1 cellular context compared by ENCODE assay signal in the genomic region with DNA sequence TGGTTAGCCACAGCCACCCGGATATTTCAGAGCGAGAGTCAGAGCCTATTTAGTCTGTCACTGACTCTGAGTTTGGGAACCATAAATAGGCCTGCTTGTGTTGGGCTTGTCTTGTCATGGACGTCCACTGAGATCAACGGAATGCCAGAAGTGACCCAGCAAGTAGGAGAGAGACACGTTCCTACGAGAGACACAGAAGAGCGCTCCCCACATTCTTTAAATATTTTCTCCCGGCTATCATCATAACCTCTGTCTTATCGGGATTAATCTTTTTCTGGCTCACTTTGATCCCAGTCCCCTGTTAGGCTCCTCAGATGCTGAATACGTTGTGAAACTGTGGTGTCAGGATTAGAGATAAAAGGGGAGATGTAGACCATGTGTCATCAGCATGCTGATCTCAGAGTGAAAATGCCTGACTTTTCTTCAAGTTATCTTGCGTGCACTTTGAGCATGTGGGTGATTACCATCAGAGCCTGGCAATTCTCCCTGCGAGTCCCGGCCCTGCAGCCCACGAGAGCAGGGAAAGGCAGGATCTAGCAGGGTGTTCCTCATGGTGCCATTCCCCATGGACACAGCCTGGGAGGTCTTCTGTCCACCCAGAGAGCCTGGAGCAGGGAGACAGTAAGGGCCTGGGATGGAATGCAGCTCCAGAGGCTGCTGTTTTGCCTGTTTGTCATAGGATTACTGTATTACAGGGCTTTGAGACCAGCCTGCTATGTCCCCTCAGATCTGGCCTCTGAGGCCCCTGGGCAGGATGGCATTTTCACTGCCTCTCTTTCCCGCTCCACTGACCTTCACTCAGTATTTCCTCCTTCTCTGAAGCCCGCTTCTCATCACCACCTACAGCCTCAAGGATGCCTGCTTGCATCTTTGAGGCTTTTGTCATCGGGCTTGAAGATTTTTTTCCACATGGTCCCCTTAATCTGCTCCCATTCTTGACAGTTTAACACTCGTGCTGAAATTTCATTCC.
TF ChIP-seq lines count a peak whose summit lies in the region.

No MANE protein-coding gene starts in this region.

TF ChIP-seq in GM23338, 12 proteins besides CTCF, POLR2A, EP300 and RAD21 (continued from another document):
- TF ChIP-seq, protein P1, sequence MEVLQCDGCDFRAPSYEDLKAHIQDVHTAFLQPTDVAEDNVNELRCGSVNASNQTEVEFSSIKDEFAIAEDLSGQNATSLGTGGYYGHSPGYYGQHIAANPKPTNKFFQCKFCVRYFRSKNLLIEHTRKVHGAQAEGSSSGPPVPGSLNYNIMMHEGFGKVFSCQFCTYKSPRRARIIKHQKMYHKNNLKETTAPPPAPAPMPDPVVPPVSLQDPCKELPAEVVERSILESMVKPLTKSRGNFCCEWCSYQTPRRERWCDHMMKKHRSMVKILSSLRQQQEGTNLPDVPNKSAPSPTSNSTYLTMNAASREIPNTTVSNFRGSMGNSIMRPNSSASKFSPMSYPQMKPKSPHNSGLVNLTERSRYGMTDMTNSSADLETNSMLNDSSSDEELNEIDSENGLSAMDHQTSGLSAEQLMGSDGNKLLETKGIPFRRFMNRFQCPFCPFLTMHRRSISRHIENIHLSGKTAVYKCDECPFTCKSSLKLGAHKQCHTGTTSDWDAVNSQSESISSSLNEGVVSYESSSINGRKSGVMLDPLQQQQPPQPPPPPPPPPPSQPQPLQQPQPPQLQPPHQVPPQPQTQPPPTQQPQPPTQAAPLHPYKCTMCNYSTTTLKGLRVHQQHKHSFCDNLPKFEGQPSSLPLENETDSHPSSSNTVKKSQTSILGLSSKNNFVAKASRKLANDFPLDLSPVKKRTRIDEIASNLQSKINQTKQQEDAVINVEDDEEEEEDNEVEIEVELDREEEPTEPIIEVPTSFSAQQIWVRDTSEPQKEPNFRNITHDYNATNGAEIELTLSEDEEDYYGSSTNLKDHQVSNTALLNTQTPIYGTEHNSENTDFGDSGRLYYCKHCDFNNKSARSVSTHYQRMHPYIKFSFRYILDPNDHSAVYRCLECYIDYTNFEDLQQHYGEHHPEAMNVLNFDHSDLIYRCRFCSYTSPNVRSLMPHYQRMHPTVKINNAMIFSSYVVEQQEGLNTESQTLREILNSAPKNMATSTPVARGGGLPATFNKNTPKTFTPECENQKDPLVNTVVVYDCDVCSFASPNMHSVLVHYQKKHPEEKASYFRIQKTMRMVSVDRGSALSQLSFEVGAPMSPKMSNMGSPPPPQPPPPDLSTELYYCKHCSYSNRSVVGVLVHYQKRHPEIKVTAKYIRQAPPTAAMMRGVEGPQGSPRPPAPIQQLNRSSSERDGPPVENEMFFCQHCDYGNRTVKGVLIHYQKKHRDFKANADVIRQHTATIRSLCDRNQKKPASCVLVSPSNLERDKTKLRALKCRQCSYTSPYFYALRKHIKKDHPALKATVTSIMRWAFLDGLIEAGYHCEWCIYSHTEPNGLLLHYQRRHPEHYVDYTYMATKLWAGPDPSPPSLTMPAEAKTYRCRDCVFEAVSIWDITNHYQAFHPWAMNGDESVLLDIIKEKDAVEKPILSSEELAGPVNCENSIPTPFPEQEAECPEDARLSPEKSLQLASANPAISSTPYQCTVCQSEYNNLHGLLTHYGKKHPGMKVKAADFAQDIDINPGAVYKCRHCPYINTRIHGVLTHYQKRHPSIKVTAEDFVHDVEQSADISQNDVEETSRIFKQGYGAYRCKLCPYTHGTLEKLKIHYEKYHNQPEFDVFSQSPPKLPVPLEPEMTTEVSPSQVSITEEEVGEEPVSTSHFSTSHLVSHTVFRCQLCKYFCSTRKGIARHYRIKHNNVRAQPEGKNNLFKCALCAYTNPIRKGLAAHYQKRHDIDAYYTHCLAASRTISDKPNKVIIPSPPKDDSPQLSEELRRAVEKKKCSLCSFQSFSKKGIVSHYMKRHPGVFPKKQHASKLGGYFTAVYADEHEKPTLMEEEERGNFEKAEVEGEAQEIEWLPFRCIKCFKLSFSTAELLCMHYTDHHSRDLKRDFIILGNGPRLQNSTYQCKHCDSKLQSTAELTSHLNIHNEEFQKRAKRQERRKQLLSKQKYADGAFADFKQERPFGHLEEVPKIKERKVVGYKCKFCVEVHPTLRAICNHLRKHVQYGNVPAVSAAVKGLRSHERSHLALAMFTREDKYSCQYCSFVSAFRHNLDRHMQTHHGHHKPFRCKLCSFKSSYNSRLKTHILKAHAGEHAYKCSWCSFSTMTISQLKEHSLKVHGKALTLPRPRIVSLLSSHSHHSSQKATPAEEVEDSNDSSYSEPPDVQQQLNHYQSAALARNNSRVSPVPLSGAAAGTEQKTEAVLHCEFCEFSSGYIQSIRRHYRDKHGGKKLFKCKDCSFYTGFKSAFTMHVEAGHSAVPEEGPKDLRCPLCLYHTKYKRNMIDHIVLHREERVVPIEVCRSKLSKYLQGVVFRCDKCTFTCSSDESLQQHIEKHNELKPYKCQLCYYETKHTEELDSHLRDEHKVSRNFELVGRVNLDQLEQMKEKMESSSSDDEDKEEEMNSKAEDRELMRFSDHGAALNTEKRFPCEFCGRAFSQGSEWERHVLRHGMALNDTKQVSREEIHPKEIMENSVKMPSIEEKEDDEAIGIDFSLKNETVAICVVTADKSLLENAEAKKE (CRISPR knock-in tag; IDR thresholded peaks at IDR 0.05): no peak
- TF ChIP-seq EZH2 (IDR thresholded peaks at IDR 0.05; ENCODE audit: low read depth, unreplicated experiment): no peak
- no peak for TF ChIP-seq EZH2phosphoT487 (IDR thresholded peaks at IDR 0.05; ENCODE audit: unreplicated experiment)
- no peak for TF ChIP-seq ZNF331 (CRISPR knock-in tag; IDR thresholded peaks at IDR 0.05; ENCODE audit: low read depth)
- TF ChIP-seq, protein P2, sequence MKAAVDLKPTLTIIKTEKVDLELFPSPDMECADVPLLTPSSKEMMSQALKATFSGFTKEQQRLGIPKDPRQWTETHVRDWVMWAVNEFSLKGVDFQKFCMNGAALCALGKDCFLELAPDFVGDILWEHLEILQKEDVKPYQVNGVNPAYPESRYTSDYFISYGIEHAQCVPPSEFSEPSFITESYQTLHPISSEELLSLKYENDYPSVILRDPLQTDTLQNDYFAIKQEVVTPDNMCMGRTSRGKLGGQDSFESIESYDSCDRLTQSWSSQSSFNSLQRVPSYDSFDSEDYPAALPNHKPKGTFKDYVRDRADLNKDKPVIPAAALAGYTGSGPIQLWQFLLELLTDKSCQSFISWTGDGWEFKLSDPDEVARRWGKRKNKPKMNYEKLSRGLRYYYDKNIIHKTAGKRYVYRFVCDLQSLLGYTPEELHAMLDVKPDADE (IDR thresholded peaks at IDR 0.05): no peak
